1 cellular context compared by ENCODE assay signal in the genomic region with DNA sequence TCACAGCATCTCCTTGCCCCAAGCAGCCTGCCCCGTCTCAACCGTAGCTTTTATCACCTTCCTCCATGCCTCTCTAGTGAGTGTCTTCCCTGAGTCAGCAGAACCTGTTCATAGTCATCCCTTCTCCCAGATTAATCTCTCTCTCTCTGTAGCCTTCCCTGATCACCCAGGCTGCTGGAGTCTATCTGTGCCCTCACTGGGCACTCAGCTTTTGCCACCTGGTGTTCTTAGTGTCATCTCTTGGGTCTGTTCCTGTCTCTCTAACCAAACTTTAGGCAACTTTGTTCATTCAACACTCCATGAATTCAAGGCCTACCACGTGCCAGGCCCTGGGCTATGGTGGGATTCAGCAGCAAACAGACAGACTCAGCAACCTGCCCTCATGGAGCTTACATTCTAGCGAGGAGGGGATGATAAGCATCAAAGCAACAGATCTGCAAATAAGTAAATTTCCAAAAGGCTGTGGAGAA.
TF ChIP-seq lines count a peak whose summit lies in the region.

No MANE protein-coding gene starts in this region.

TF ChIP-seq in K562, 482 proteins besides CTCF, POLR2A, EP300 and RAD21 (continued from another document):
- TF ChIP-seq STAG1 (CRISPR knock-in tag; IDR thresholded peaks at IDR 0.05; ENCODE audit: borderline replicate concordance), result no peak
- TF ChIP-seq ZNF766 (CRISPR knock-in tag; conservative IDR thresholded peaks at IDR 0.05), result no peak
- peak; percentile 88 for TF ChIP-seq ZNF316 (IDR thresholded peaks at IDR 0.05)
- peak; percentile 62 for TF ChIP-seq CBFA2T3 (IDR thresholded peaks at IDR 0.05)
- 0 out of 4 replicates have a peak, but pooled peaks of 1 of the 2 experiments have one; percentile 33 for TF ChIP-seq TRIM24 (IDR thresholded peaks at IDR 0.05)
- TF ChIP-seq CBFA2T2 (conservative IDR thresholded peaks at IDR 0.05), result 0 out of 2 replicates have a peak, but pooled peaks have one; percentile 11
- TF ChIP-seq TCF3 (CRISPR knock-in tag; IDR thresholded peaks at IDR 0.05), result 0 out of 2 replicates have a peak, but pooled peaks have one; percentile 22
